Comparison of ENCODE assay signal across 1 cellular context in the genomic region with DNA sequence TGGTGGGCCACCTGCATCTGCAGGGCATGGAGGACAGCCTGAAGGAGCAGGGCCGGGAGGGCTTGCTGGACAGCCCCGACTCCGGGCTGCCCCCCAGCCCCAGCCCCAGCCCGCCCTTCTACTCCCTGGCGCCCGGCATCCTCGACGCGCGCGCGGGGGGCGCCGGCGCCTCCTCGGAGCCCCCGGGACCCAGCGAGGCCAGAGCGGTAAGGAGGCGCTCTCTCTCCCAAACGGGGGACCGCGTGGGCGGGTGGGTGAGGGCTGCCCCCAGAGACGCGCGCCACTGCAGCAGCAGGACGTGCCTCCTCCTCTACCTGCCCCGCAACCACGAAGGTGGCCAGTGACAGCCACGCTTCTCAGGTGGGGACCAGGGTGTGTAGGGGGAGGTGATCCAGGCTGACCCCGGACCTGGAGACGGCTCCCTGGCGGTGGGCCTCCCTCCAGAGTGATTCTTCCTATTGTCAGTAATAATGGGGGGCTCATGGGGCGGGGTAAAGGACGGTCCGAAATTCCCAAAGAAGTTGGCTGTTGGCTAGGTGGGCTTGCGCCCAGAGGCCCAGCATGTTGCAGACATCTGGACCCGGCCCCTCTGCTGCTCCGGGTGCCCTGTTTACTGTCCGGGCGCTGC.
TF ChIP-seq lines count a peak whose summit lies in the region.

No MANE protein-coding gene starts in this region.

TF ChIP-seq in WTC11, 78 proteins besides CTCF, POLR2A, EP300 and RAD21 (continued from another document):
- TF ChIP-seq, protein P1, sequence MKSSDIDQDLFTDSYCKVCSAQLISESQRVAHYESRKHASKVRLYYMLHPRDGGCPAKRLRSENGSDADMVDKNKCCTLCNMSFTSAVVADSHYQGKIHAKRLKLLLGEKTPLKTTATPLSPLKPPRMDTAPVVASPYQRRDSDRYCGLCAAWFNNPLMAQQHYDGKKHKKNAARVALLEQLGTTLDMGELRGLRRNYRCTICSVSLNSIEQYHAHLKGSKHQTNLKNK (CRISPR knock-in tag; IDR thresholded peaks at IDR 0.05) = no peak
- TF ChIP-seq GTF2I (CRISPR knock-in tag; conservative IDR thresholded peaks at IDR 0.05) = no peak
- TF ChIP-seq FOXP1 (CRISPR knock-in tag; IDR thresholded peaks at IDR 0.05; ENCODE audit: borderline replicate concordance) = no peak
- no peak for TF ChIP-seq HMGA2 (CRISPR knock-in tag; IDR thresholded peaks at IDR 0.05)
- TF ChIP-seq, protein P2, sequence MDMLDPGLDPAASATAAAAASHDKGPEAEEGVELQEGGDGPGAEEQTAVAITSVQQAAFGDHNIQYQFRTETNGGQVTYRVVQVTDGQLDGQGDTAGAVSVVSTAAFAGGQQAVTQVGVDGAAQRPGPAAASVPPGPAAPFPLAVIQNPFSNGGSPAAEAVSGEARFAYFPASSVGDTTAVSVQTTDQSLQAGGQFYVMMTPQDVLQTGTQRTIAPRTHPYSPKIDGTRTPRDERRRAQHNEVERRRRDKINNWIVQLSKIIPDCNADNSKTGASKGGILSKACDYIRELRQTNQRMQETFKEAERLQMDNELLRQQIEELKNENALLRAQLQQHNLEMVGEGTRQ (CRISPR knock-in tag; IDR thresholded peaks at IDR 0.05) = no peak
- no peak for TF ChIP-seq NR3C1 (CRISPR knock-in tag; conservative IDR thresholded peaks at IDR 0.05; ENCODE audit: low read depth)
- TF ChIP-seq, protein P3, sequence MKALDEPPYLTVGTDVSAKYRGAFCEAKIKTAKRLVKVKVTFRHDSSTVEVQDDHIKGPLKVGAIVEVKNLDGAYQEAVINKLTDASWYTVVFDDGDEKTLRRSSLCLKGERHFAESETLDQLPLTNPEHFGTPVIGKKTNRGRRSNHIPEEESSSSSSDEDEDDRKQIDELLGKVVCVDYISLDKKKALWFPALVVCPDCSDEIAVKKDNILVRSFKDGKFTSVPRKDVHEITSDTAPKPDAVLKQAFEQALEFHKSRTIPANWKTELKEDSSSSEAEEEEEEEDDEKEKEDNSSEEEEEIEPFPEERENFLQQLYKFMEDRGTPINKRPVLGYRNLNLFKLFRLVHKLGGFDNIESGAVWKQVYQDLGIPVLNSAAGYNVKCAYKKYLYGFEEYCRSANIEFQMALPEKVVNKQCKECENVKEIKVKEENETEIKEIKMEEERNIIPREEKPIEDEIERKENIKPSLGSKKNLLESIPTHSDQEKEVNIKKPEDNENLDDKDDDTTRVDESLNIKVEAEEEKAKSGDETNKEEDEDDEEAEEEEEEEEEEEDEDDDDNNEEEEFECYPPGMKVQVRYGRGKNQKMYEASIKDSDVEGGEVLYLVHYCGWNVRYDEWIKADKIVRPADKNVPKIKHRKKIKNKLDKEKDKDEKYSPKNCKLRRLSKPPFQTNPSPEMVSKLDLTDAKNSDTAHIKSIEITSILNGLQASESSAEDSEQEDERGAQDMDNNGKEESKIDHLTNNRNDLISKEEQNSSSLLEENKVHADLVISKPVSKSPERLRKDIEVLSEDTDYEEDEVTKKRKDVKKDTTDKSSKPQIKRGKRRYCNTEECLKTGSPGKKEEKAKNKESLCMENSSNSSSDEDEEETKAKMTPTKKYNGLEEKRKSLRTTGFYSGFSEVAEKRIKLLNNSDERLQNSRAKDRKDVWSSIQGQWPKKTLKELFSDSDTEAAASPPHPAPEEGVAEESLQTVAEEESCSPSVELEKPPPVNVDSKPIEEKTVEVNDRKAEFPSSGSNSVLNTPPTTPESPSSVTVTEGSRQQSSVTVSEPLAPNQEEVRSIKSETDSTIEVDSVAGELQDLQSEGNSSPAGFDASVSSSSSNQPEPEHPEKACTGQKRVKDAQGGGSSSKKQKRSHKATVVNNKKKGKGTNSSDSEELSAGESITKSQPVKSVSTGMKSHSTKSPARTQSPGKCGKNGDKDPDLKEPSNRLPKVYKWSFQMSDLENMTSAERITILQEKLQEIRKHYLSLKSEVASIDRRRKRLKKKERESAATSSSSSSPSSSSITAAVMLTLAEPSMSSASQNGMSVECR (CRISPR knock-in tag; IDR thresholded peaks at IDR 0.05; ENCODE audit: borderline replicate concordance) = no peak
- TF ChIP-seq ATF1 (CRISPR knock-in tag; IDR thresholded peaks at IDR 0.05) = no peak
- TF ChIP-seq SMAD3 (CRISPR knock-in tag; IDR thresholded peaks at IDR 0.05; ENCODE audit: borderline replicate concordance) = no peak
TF ChIP-seq in WTC11: peak in this region for 3.
